In the genomic region with DNA sequence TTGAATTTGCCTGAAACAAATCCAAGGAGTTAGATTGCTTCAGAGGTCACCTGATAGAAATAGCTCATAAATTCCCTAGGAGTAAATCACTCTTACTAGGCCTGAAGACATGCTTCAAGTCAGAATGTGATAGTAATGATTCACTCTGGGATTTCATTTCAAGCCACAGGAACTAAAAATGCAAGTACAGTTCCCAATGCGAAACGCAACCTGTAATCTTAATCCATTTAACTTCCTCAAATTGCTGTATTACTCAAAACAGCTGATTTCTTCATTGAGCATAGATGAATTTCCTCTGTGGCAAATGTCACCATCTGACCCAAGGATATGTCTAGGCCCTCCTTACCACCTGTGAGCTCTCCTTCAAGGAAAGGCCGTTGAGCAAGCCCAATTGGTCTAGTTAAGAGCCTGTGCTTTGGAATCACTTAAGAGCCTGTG, we compare ENCODE assay signal across 8 cellular contexts. TPM values are rescaled to one million over a fixed set of nuclear protein-coding genes. Genes with fewer than 3 reads are reported as not detected.
DNase-seq lines count a peak whose midpoint lies in the region; ATAC-seq and TF ChIP-seq lines count a peak whose summit lies in the region.

No MANE protein-coding gene starts in this region.

- peak; percentile 37 for DNase-seq in Caki2 (ENCODE audit: low read depth)
- peak; percentile 74 for DNase-seq in GM20000 (ENCODE audit: low spot score)
- DNase-seq in choroid plexus epithelial cell (ENCODE audit: low read depth), result peak; percentile 92
- no peak for DNase-seq in stimulated activated CD4-positive, alpha-beta T cell treated with anti-CD3 and anti-CD28 coated beads, Interleukin-12 subunit alpha, Interleukin-12 subunit beta, amount 100 ng/mL, for 4 hours
- no peak for DNase-seq in stimulated activated CD4-positive, alpha-beta T cell treated with anti-CD3 and anti-CD28 coated beads, Interleukin-2, amount 100 ng/mL, for 48 hours
- no peak for DNase-seq in NK-92 treated with Interleukin-12 subunit alpha and Interleukin-12 subunit beta, amount 100 ng/mL, for 24 hours (lab: John Stamatoyannopoulos, UW)
- DNase-seq in NCI-H82 (lab: John Stamatoyannopoulos, UW), result no peak

- H3K4me3 ChIP-seq in choroid plexus epithelial cell (ENCODE audit: low read depth, low read length), result no peak overlapping the region

- peak; percentile 89 for ATAC-seq in HG03558 (IDR thresholded peaks at IDR 0.05; ENCODE audit: extremely low read depth, unreplicated experiment)

- no peak for TF ChIP-seq CTCF in GM20000 (IDR thresholded peaks at IDR 0.05; ENCODE audit: extremely low read depth, missing control alignments)
- TF ChIP-seq CTCF in choroid plexus epithelial cell (conservative IDR thresholded peaks at IDR 0.05; ENCODE audit: low read depth, low read length), result no peak

- in situ Hi-C loops in Caki2 (cut with HindIII; ENCODE audit: low pct_unique_long_range_greater_than_20kb, low sequenced_read_pairs), result no loop called here

RNA-seq across cellular contexts. Expression of a gene that starts 32.1 kb away (rescaled TPM):
- 33.3 and 65.9 TPM in 2 replicates for total RNA-seq in Caki2 (2014; rRNA removed; shearing (Covaris generic); ENCODE audit: low replicate concordance)

Comparison
In these comparisons a context has a peak if more than half of its experiments do, and no peak if none do; other contexts are left out.
1. DNase-seq: peak in Caki2 (single experiment), GM20000 (single experiment) and choroid plexus epithelial cell (single experiment); none in stimulated activated CD4-positive, alpha-beta T cell treated with anti-CD3 and anti-CD28 coated beads, Interleukin-12 subunit alpha, Interleukin-12 subunit beta, amount 100 ng/mL, for 4 hours (single experiment), stimulated activated CD4-positive, alpha-beta T cell treated with anti-CD3 and anti-CD28 coated beads, Interleukin-2, amount 100 ng/mL, for 48 hours (0 of 2), NK-92 treated with Interleukin-12 subunit alpha and Interleukin-12 subunit beta, amount 100 ng/mL, for 24 hours (single experiment) and NCI-H82 (single experiment).